ENCODE assay signal across 1 cellular context in genomic region chr7:105621617-105622016, GRCh38.
TF ChIP-seq lines count a peak whose summit lies in the region.

No MANE protein-coding gene starts in this region.

TF ChIP-seq in GM23338, 12 proteins besides CTCF, POLR2A, EP300 and RAD21 (continued from another document):
- TF ChIP-seq CREB1 (CRISPR knock-in tag; IDR thresholded peaks at IDR 0.05; ENCODE audit: low read depth): no peak
- TF ChIP-seq, protein P1, sequence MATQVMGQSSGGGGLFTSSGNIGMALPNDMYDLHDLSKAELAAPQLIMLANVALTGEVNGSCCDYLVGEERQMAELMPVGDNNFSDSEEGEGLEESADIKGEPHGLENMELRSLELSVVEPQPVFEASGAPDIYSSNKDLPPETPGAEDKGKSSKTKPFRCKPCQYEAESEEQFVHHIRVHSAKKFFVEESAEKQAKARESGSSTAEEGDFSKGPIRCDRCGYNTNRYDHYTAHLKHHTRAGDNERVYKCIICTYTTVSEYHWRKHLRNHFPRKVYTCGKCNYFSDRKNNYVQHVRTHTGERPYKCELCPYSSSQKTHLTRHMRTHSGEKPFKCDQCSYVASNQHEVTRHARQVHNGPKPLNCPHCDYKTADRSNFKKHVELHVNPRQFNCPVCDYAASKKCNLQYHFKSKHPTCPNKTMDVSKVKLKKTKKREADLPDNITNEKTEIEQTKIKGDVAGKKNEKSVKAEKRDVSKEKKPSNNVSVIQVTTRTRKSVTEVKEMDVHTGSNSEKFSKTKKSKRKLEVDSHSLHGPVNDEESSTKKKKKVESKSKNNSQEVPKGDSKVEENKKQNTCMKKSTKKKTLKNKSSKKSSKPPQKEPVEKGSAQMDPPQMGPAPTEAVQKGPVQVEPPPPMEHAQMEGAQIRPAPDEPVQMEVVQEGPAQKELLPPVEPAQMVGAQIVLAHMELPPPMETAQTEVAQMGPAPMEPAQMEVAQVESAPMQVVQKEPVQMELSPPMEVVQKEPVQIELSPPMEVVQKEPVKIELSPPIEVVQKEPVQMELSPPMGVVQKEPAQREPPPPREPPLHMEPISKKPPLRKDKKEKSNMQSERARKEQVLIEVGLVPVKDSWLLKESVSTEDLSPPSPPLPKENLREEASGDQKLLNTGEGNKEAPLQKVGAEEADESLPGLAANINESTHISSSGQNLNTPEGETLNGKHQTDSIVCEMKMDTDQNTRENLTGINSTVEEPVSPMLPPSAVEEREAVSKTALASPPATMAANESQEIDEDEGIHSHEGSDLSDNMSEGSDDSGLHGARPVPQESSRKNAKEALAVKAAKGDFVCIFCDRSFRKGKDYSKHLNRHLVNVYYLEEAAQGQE (IDR thresholded peaks at IDR 0.05; ENCODE audit: unreplicated experiment): no peak
